Comparison of ENCODE assay signal across 21 cellular contexts in genomic region chr12:40013292-40013691, GRCh38.
DNase-seq lines count a peak whose midpoint lies in the region; ATAC-seq and TF ChIP-seq lines count a peak whose summit lies in the region.
"Had no signal": no experiment of that assay in that cellular context is flagged by ENCODE, and none has a peak within 500 bp of the region (broad histone marks: within the 10 kb centered on the region; RNA-seq: fewer than 3 reads in every experiment).

No MANE protein-coding gene starts in this region.

- intact Hi-C loops in left ventricle myocardium inferior (cut with micrococcal nuclease), result no loop called here
- intact Hi-C loops in Right ventricle myocardium inferior (cut with DNase I), result no loop called here
- intact Hi-C loops in colonic mucosa (cut with DNase I), result no loop called here
- intact Hi-C loops in aorta (cut with DNase I), result loop anchor here in 1 of 2 donors (10.0 kb wide), 1 partner anchor 302 kb away; no protein-coding TSS in a partner anchor

- no peaks in the 10 kb centered on the region for H3K27me3 ChIP-seq in left ventricle myocardium inferior (ENCODE audit: low read depth)
- H3K27me3 ChIP-seq in colonic mucosa, result no peaks in the 10 kb centered on the region
- H3K27me3 ChIP-seq in aorta (ENCODE audit: control insufficient read depth in 1 of 2, insufficient read depth in 2 of 2, low read length in 1 of 2), result no peaks in the 10 kb centered on the region
- H3K27me3 ChIP-seq: BE2C; BLaER1 treated with 17β-estradiol and CSF1 and Interleukin-3, amounts not matched to agents 10 nM and 100 nM had no signal

- H3K27ac ChIP-seq in left ventricle myocardium inferior (replicated peaks) (peak overlapping the region; percentile 42), colonic mucosa (peak overlapping the region; percentile 68), aorta (ENCODE audit: low read depth in 1 of 2, low read length in 2 of 2) (no peak overlapping the region)
- H3K27ac ChIP-seq: A549; BLaER1 treated with 17β-estradiol and CSF1 and Interleukin-3, amounts not matched to agents 10 nM and 100 nM had no signal

- H3K4me1 ChIP-seq in left ventricle myocardium inferior (peaks cover 41% of the 10 kb centered on the region), colonic mucosa (peaks cover 14% of the 10 kb centered on the region), aorta (ENCODE audit: control insufficient read depth in 1 of 2, insufficient read depth in 2 of 2, low read length in 2 of 2) (peaks cover 0 to 4% of the 10 kb centered on the region in 2 donors)
- H3K4me1 ChIP-seq: BE2C, HAP-1 had no signal

- H3K36me3 Mint-ChIP-seq in stimulated activated memory B cell treated with anti-CD40 and anti-IgM and Interleukin-4, amounts not matched to agents 10 μg/mL and 1 μg/mL and 100 μg/mL, for 72 hours, result no peaks in the 10 kb centered on the region
- H3K36me3 Mint-ChIP-seq: CD8-positive, alpha-beta memory T cell had no signal

- no peaks in the 10 kb centered on the region for H3K9me3 Mint-ChIP-seq in stimulated activated memory B cell treated with anti-CD40 and anti-IgM and Interleukin-4, amounts not matched to agents 10 μg/mL and 1 μg/mL and 100 μg/mL, for 72 hours
- H3K9me3 Mint-ChIP-seq: CD14-positive monocyte; CD4-positive, alpha-beta T cell; CD8-positive, alpha-beta memory T cell had no signal

- no peak overlapping the region for H3K4me3 Mint-ChIP-seq in stimulated activated memory B cell treated with anti-CD40 and anti-IgM and Interleukin-4, amounts not matched to agents 10 μg/mL and 1 μg/mL and 100 μg/mL, for 72 hours
- H3K4me3 Mint-ChIP-seq: CD14-positive monocyte; CD4-positive, alpha-beta T cell; CD8-positive, alpha-beta memory T cell had no signal

- H3K9ac ChIP-seq in colonic mucosa (ENCODE audit: low read depth in 2 of 2, low read length in 2 of 2), result no peak overlapping the region
- H3K9ac ChIP-seq: BLaER1 treated with 17β-estradiol and CSF1 and Interleukin-3, amounts not matched to agents 10 nM and 100 nM had no signal

- TF ChIP-seq CTCF in left ventricle myocardium inferior (IDR thresholded peaks at IDR 0.05; ENCODE audit: borderline replicate concordance), result no peak
- TF ChIP-seq CTCF in colonic mucosa (IDR thresholded peaks at IDR 0.05), result no peak

- ATAC-seq in Right ventricle myocardium inferior (no peak), aorta (ENCODE audit: low FRiP score) (no peak)
- ATAC-seq in stimulated activated memory B cell treated with anti-CD40 and anti-IgM and Interleukin-4, amounts not matched to agents 10 μg/mL and 1 μg/mL and 100 μg/mL, for 72 hours, result no peak
- ATAC-seq: A549 had no signal

- H3K9me3 ChIP-seq in left ventricle myocardium inferior (replicated peaks) (no peaks in the 10 kb centered on the region), colonic mucosa (no peaks in the 10 kb centered on the region), aorta (ENCODE audit: control insufficient read depth, low read length) (no peaks in the 10 kb centered on the region)
- H3K9me3 ChIP-seq: A549; BE2C; BLaER1 treated with 17β-estradiol and CSF1 and Interleukin-3, amounts not matched to agents 10 nM and 100 nM; HAP-1 had no signal

- H3K27me3 Mint-ChIP-seq in stimulated activated memory B cell treated with anti-CD40 and anti-IgM and Interleukin-4, amounts not matched to agents 10 μg/mL and 1 μg/mL and 100 μg/mL, for 72 hours, result no peaks in the 10 kb centered on the region
- H3K27me3 Mint-ChIP-seq: CD4-positive, alpha-beta T cell; CD8-positive, alpha-beta memory T cell had no signal

- WGBS in aorta, 2 donors, result 90 to 94% methylated on average over 1 of the region's 1 CpG

- peak overlapping the region; percentile 44 for H3K27ac Mint-ChIP-seq in stimulated activated memory B cell treated with anti-CD40 and anti-IgM and Interleukin-4, amounts not matched to agents 10 μg/mL and 1 μg/mL and 100 μg/mL, for 72 hours
- H3K27ac Mint-ChIP-seq: CD14-positive monocyte; CD4-positive, alpha-beta T cell had no signal

- peaks cover 25% of the 10 kb centered on the region for H3K4me1 Mint-ChIP-seq in stimulated activated memory B cell treated with anti-CD40 and anti-IgM and Interleukin-4, amounts not matched to agents 10 μg/mL and 1 μg/mL and 100 μg/mL, for 72 hours

- no peak for DNase-seq in left ventricle myocardium inferior
- no peak for DNase-seq in Right ventricle myocardium inferior (ENCODE audit: missing footprints)
- no peak for DNase-seq in colonic mucosa
- DNase-seq in DMS153 treated with DMSO at 0.1 percent for 48 hours (lab: John Stamatoyannopoulos, UW; ENCODE audit: unreplicated experiment), result no peak
- no peak for DNase-seq in stimulated activated CD4-positive, alpha-beta T cell treated with anti-CD3 and anti-CD28 coated beads, Interleukin-4, amount 100 ng/mL, for 4 hours
- DNase-seq in aorta, result no peak
- DNase-seq: 8988T; AML-193; BE2C; CD4-positive, alpha-beta T cell; CD8-positive, alpha-beta memory T cell; DMS 273 treated with DMSO at 0.1 percent for 48 hours; DMS53; DMS79 treated with DMSO at 0.1 percent for 48 hours; GF-D8; GOT3 had no signal

- H3K4me3 ChIP-seq in left ventricle myocardium inferior (peak overlapping the region; percentile 7), colonic mucosa (no peak overlapping the region), aorta (ENCODE audit: low read length in 2 of 2) (no peak overlapping the region)
- H3K4me3 ChIP-seq: A549; BLaER1 treated with 17β-estradiol and CSF1 and Interleukin-3, amounts not matched to agents 10 nM and 100 nM; HAP-1 had no signal

- H3K36me3 ChIP-seq in left ventricle myocardium inferior, result no peaks in the 10 kb centered on the region
- H3K36me3 ChIP-seq in colonic mucosa, result no peaks in the 10 kb centered on the region
- no peaks in the 10 kb centered on the region for H3K36me3 ChIP-seq in aorta (ENCODE audit: control insufficient read depth in 1 of 2, insufficient read depth in 2 of 2, low read length in 1 of 2)
- H3K36me3 ChIP-seq: BE2C; BLaER1 treated with 17β-estradiol and CSF1 and Interleukin-3, amounts not matched to agents 10 nM and 100 nM; HAP-1 had no signal

Comparison
In these comparisons a context has a peak if more than half of its experiments do, and no peak if none do; other contexts are left out.
1. H3K27ac ChIP-seq: peak in left ventricle myocardium inferior (single experiment) and colonic mucosa (single experiment); none in aorta (0 of 2).